1 cellular context compared by ENCODE assay signal in the genomic region with DNA sequence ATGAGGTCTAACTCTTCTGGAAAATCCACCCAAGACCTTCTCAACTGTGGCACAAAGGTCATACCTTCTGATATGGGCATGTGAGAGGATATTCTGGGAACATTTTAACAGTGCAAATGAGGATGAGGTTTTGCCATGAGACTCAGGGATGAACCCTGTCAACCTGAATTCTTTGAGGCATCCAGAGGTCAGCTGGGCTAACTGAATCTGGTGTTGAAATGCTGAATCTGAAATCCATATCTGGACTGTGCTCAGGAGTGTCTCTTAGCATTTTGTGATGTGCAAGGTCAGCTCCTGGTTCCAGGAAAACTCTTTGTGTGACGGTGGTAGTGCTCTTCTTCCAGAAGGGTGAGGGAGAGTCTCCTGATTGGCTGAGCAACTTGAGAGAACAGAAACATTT.
TF ChIP-seq lines count a peak whose summit lies in the region.

No MANE protein-coding gene starts in this region.

TF ChIP-seq in GM23338, 12 proteins besides CTCF, POLR2A, EP300 and RAD21 (continued from another document):
- TF ChIP-seq, protein P1, sequence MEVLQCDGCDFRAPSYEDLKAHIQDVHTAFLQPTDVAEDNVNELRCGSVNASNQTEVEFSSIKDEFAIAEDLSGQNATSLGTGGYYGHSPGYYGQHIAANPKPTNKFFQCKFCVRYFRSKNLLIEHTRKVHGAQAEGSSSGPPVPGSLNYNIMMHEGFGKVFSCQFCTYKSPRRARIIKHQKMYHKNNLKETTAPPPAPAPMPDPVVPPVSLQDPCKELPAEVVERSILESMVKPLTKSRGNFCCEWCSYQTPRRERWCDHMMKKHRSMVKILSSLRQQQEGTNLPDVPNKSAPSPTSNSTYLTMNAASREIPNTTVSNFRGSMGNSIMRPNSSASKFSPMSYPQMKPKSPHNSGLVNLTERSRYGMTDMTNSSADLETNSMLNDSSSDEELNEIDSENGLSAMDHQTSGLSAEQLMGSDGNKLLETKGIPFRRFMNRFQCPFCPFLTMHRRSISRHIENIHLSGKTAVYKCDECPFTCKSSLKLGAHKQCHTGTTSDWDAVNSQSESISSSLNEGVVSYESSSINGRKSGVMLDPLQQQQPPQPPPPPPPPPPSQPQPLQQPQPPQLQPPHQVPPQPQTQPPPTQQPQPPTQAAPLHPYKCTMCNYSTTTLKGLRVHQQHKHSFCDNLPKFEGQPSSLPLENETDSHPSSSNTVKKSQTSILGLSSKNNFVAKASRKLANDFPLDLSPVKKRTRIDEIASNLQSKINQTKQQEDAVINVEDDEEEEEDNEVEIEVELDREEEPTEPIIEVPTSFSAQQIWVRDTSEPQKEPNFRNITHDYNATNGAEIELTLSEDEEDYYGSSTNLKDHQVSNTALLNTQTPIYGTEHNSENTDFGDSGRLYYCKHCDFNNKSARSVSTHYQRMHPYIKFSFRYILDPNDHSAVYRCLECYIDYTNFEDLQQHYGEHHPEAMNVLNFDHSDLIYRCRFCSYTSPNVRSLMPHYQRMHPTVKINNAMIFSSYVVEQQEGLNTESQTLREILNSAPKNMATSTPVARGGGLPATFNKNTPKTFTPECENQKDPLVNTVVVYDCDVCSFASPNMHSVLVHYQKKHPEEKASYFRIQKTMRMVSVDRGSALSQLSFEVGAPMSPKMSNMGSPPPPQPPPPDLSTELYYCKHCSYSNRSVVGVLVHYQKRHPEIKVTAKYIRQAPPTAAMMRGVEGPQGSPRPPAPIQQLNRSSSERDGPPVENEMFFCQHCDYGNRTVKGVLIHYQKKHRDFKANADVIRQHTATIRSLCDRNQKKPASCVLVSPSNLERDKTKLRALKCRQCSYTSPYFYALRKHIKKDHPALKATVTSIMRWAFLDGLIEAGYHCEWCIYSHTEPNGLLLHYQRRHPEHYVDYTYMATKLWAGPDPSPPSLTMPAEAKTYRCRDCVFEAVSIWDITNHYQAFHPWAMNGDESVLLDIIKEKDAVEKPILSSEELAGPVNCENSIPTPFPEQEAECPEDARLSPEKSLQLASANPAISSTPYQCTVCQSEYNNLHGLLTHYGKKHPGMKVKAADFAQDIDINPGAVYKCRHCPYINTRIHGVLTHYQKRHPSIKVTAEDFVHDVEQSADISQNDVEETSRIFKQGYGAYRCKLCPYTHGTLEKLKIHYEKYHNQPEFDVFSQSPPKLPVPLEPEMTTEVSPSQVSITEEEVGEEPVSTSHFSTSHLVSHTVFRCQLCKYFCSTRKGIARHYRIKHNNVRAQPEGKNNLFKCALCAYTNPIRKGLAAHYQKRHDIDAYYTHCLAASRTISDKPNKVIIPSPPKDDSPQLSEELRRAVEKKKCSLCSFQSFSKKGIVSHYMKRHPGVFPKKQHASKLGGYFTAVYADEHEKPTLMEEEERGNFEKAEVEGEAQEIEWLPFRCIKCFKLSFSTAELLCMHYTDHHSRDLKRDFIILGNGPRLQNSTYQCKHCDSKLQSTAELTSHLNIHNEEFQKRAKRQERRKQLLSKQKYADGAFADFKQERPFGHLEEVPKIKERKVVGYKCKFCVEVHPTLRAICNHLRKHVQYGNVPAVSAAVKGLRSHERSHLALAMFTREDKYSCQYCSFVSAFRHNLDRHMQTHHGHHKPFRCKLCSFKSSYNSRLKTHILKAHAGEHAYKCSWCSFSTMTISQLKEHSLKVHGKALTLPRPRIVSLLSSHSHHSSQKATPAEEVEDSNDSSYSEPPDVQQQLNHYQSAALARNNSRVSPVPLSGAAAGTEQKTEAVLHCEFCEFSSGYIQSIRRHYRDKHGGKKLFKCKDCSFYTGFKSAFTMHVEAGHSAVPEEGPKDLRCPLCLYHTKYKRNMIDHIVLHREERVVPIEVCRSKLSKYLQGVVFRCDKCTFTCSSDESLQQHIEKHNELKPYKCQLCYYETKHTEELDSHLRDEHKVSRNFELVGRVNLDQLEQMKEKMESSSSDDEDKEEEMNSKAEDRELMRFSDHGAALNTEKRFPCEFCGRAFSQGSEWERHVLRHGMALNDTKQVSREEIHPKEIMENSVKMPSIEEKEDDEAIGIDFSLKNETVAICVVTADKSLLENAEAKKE (CRISPR knock-in tag; IDR thresholded peaks at IDR 0.05): no peak
- TF ChIP-seq JUNB (IDR thresholded peaks at IDR 0.05; ENCODE audit: unreplicated experiment): no peak
- TF ChIP-seq EZH2phosphoT487 (IDR thresholded peaks at IDR 0.05; ENCODE audit: unreplicated experiment): no peak
- no peak for TF ChIP-seq POLR2AphosphoS5 (IDR thresholded peaks at IDR 0.05; ENCODE audit: low read depth)
- TF ChIP-seq, protein P2, sequence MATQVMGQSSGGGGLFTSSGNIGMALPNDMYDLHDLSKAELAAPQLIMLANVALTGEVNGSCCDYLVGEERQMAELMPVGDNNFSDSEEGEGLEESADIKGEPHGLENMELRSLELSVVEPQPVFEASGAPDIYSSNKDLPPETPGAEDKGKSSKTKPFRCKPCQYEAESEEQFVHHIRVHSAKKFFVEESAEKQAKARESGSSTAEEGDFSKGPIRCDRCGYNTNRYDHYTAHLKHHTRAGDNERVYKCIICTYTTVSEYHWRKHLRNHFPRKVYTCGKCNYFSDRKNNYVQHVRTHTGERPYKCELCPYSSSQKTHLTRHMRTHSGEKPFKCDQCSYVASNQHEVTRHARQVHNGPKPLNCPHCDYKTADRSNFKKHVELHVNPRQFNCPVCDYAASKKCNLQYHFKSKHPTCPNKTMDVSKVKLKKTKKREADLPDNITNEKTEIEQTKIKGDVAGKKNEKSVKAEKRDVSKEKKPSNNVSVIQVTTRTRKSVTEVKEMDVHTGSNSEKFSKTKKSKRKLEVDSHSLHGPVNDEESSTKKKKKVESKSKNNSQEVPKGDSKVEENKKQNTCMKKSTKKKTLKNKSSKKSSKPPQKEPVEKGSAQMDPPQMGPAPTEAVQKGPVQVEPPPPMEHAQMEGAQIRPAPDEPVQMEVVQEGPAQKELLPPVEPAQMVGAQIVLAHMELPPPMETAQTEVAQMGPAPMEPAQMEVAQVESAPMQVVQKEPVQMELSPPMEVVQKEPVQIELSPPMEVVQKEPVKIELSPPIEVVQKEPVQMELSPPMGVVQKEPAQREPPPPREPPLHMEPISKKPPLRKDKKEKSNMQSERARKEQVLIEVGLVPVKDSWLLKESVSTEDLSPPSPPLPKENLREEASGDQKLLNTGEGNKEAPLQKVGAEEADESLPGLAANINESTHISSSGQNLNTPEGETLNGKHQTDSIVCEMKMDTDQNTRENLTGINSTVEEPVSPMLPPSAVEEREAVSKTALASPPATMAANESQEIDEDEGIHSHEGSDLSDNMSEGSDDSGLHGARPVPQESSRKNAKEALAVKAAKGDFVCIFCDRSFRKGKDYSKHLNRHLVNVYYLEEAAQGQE (IDR thresholded peaks at IDR 0.05; ENCODE audit: unreplicated experiment): no peak
- no peak for TF ChIP-seq NANOG (IDR thresholded peaks at IDR 0.05; ENCODE audit: borderline replicate concordance)
- TF ChIP-seq CREB1 (CRISPR knock-in tag; IDR thresholded peaks at IDR 0.05; ENCODE audit: low read depth): no peak
- TF ChIP-seq ZNF331 (CRISPR knock-in tag; IDR thresholded peaks at IDR 0.05; ENCODE audit: low read depth): no peak
